23 cellular contexts compared by ENCODE assay signal in the genomic region with DNA sequence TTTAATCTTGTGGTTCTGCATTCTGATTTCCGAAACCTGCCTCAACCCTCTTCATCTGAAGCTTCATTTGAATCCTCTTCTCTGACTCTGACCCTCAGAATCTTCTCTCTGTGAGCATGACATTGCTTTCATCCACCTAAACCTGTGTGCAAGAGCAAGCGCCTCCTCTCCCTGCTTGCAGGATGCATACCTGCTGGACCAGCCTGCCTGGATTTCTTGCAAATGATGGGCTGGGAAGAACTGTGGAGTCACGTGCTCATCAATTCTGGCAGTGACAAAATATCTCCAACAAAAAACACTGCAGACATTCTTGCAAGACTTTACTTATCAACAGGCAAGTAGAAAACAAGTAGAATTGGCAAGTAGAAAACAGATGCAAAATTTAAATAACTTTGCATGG. TPM values are rescaled to one million over a fixed set of nuclear protein-coding genes. Genes with fewer than 3 reads are reported as not detected.
A peak's percentile ranks its signal among the peaks of the same experiment; 100 is the strongest.
DNase-seq lines count a peak whose midpoint lies in the region; ATAC-seq, FAIRE-seq and TF ChIP-seq lines count a peak whose summit lies in the region.
"Had no signal": no experiment of that assay in that cellular context is flagged by ENCODE, and none has a peak within 500 bp of the region (broad histone marks: within the 10 kb centered on the region; RNA-seq: fewer than 3 reads in every experiment).

No MANE protein-coding gene starts in this region.

- no peaks in the 10 kb centered on the region; the same call in 1 of the 2 replicates for H3K27me3 Mint-ChIP-seq in H9 (ENCODE audit: low read depth)

- H3K18ac ChIP-seq in H9 (ENCODE audit: insufficient read length, low read depth, low read length) (no peak overlapping the region), H1 (ENCODE audit: extremely low read depth, low read length) (no peak overlapping the region), trophoblast cell (ENCODE audit: low read length) (no peak overlapping the region)

- H3K27me3 ChIP-seq in H9 (ENCODE audit: insufficient read depth, low read length): no peaks in the 10 kb centered on the region
- no peaks in the 10 kb centered on the region for H3K27me3 ChIP-seq in H1 (replicated peaks in 1 of 4; ENCODE audit: control insufficient read depth in 3 of 4, extremely low read depth in 1 of 4, insufficient read depth in 3 of 4, low read length in 3 of 4)
- no peaks in the 10 kb centered on the region for H3K27me3 ChIP-seq in trophoblast cell (ENCODE audit: insufficient read depth, low read length)

- H3K79me1 ChIP-seq in H9 (ENCODE audit: insufficient read depth, low read depth, low read length, poor library complexity, severe bottlenecking) (no peaks in the 10 kb centered on the region), H1 (ENCODE audit: low read depth, low read length) (no peaks in the 10 kb centered on the region), trophoblast cell (ENCODE audit: low read length) (no peaks in the 10 kb centered on the region)

- H2BK15ac ChIP-seq in H9 (ENCODE audit: low read depth, low read length) (no peak overlapping the region), H1 (ENCODE audit: low read length) (no peak overlapping the region)

- no peaks in the 10 kb centered on the region for H3K23me2 ChIP-seq in H9 (ENCODE audit: insufficient read length, low read depth, low read length, poor library complexity, severe bottlenecking)
- H3K23me2 ChIP-seq in H1 (ENCODE audit: low read depth, low read length): no peaks in the 10 kb centered on the region

- peak overlapping the region in 1 of 3 experiments; percentile 17; a peak in 1 of 7 replicates for H3K27ac Mint-ChIP-seq in H9
- H3K27ac Mint-ChIP-seq: CD4-positive, CD25-positive, alpha-beta regulatory T cell; HFFc6; IgD-negative memory B cell had no signal

- H4K5ac ChIP-seq in H9 (ENCODE audit: insufficient read length, low read depth, low read length): no peak overlapping the region
- H4K5ac ChIP-seq in H1 (ENCODE audit: insufficient read length, low read depth, low read length): no peak overlapping the region

- no peak overlapping the region for H2BK20ac ChIP-seq in H9 (ENCODE audit: low read depth, low read length, poor library complexity, severe bottlenecking)
- H2BK20ac ChIP-seq in H1 (ENCODE audit: low read length): no peak overlapping the region

- TF ChIP-seq EP300 in H1 (IDR thresholded peaks at IDR 0.05; ENCODE audit: borderline replicate concordance in 1 of 2, low read depth in 2 of 2, low read length in 2 of 2): no peak

- H4K12ac ChIP-seq in trophoblast cell (ENCODE audit: low read depth, low read length): no peak overlapping the region

- H2BK12ac ChIP-seq in H9 (ENCODE audit: insufficient read length, low read depth, low read length) (no peak overlapping the region), H1 (ENCODE audit: low read depth, low read length) (no peak overlapping the region), trophoblast cell (ENCODE audit: low read length) (no peak overlapping the region)

- H2AK5ac ChIP-seq in H9 (ENCODE audit: insufficient read length, low read length) (no peak overlapping the region), H1 (ENCODE audit: low read depth, low read length) (no peak overlapping the region), trophoblast cell (ENCODE audit: low read length) (no peak overlapping the region)

- H3K4me1 Mint-ChIP-seq in H9: peaks cover 5 to 12% of the 10 kb centered on the region in 2 experiments; a peak in 3 of 4 replicates
- H3K4me1 Mint-ChIP-seq: CD4-positive, CD25-positive, alpha-beta regulatory T cell; IgD-negative memory B cell had no signal

- H3K23ac ChIP-seq in H9 (ENCODE audit: insufficient read length, low read depth, low read length) (no peak overlapping the region), H1 (ENCODE audit: insufficient read length) (no peak overlapping the region), trophoblast cell (ENCODE audit: low read length) (no peak overlapping the region)

- H3K4me3 ChIP-seq in H1 (ENCODE audit: extremely low read depth in 1 of 4, insufficient read depth in 2 of 4, low read depth in 3 of 4, low read length in 4 of 4): no peak overlapping the region
- H3K4me3 ChIP-seq in trophoblast cell (ENCODE audit: low read depth, low read length): no peak overlapping the region

- H3K4me1 ChIP-seq in H9 (ENCODE audit: insufficient read depth, low read length) (no peaks in the 10 kb centered on the region), H1 (replicated peaks in 1 of 4; ENCODE audit: control insufficient read depth in 3 of 4, insufficient read depth in 4 of 4, low read length in 3 of 4) (peaks cover 0 to 4% (median 2%) of the 10 kb centered on the region in 4 experiments; a peak in 2 of 7 replicates), trophoblast cell (ENCODE audit: control insufficient read depth in 1 of 2, insufficient read depth in 2 of 2, low read length in 2 of 2) (peaks cover 0 to 5% of the 10 kb centered on the region in 2 experiments)
- H3K4me1 ChIP-seq: BE2C, Caco-2 had no signal

- no peak for FAIRE-seq in H1 (lab: Jason Lieb, UNC)
- FAIRE-seq: D721Med, GM19239, H54, HepG2 had no signal

- no peaks in the 10 kb centered on the region for H4K20me1 ChIP-seq in H9 (ENCODE audit: control insufficient read depth, insufficient read depth, insufficient read length)
- H4K20me1 ChIP-seq in H1 (replicated peaks in 1 of 2; ENCODE audit: control insufficient read depth in 1 of 2, insufficient read depth in 2 of 2, low read length in 2 of 2): no peaks in the 10 kb centered on the region

- TF ChIP-seq CTCF in H9 (conservative IDR thresholded peaks at IDR 0.05) (no peak), H1 (IDR thresholded peaks at IDR 0.05; ENCODE audit: control extremely low read depth in 1 of 3, insufficient read depth in 1 of 3, low read depth in 1 of 3, low read length in 3 of 3) (no peak)

- no peak for TF ChIP-seq RAD21 in H1 (IDR thresholded peaks at IDR 0.05 in 1 of 2, conservative IDR thresholded peaks at IDR 0.05 in 1 of 2; ENCODE audit: low read depth in 2 of 2, low read length in 2 of 2)

- H2BK5ac ChIP-seq in H9 (ENCODE audit: insufficient read length, low read length) (no peak overlapping the region), H1 (ENCODE audit: low read depth, low read length) (no peak overlapping the region), trophoblast cell (ENCODE audit: low read depth, low read length, poor library complexity) (no peak overlapping the region)

- no peak overlapping the region for H3K27ac ChIP-seq in H9 (ENCODE audit: insufficient read length, low read depth, low read length)
- no peak overlapping the region for H3K27ac ChIP-seq in H1 (ENCODE audit: low read depth, low read length)
- no peak overlapping the region for H3K27ac ChIP-seq in trophoblast cell (ENCODE audit: low read depth, low read length)
- H3K27ac ChIP-seq: KMS-11 had no signal

- DNase-seq in H9 (peak; percentile 44), H1 (ENCODE audit: low read depth in 1 of 2, low spot score in 2 of 2) (no peak), iPS-NIHi11 (ENCODE audit: low spot score) (peak; percentile 21), trophoblast cell (peak in 1 of 2 donors; percentile 21), cortex of kidney (lab: John Stamatoyannopoulos, UW) (no peak), AG08396 (ENCODE audit: low spot score) (no peak), middle frontal gyrus (ENCODE audit: extremely low spot score, low spot score) (no peak)
- DNase-seq: BE2C; C1 segment of cervical spinal cord; Caco-2; CD4-positive, CD25-positive, alpha-beta regulatory T cell; DMS79; GF-D8; HFFc6 had no signal

- H3K9ac ChIP-seq in H9 (ENCODE audit: extremely low read depth, insufficient read length, low read length) (no peak overlapping the region), H1 (replicated peaks in 1 of 4; ENCODE audit: extremely low read depth in 1 of 4, low read depth in 3 of 4, low read length in 3 of 4) (0 out of 7 replicates have a peak overlapping the region, but pooled peaks of 1 of the 4 experiments have one; percentile 2), trophoblast cell (ENCODE audit: low read length) (no peak overlapping the region)
- H3K9ac ChIP-seq: KMS-11 had no signal

- H3K14ac ChIP-seq in H9 (ENCODE audit: insufficient read depth, low read length): no peak overlapping the region
- H3K14ac ChIP-seq in H1 (ENCODE audit: insufficient read length): no peak overlapping the region
- no peak overlapping the region for H3K14ac ChIP-seq in trophoblast cell (ENCODE audit: low read length)

- no peak for ATAC-seq in HG02610 (IDR thresholded peaks at IDR 0.05; ENCODE audit: unreplicated experiment)
- ATAC-seq: HCT116, HepG2 had no signal

- H3K4ac ChIP-seq in H9 (ENCODE audit: low read depth, low read length): no peak overlapping the region
- no peak overlapping the region for H3K4ac ChIP-seq in H1 (replicated peaks; ENCODE audit: insufficient read length, low read depth, low read length)
- no peak overlapping the region for H3K4ac ChIP-seq in trophoblast cell (ENCODE audit: low read depth, low read length)

- no peaks in the 10 kb centered on the region for H3K79me2 ChIP-seq in H9 (ENCODE audit: insufficient read depth, low read length)
- no peaks in the 10 kb centered on the region for H3K79me2 ChIP-seq in H1 (ENCODE audit: control insufficient read depth in 1 of 2, insufficient read depth in 2 of 2, low read length in 2 of 2)
- H3K79me2 ChIP-seq in trophoblast cell (ENCODE audit: control insufficient read depth, insufficient read depth, low read length, poor library complexity): no peaks in the 10 kb centered on the region

- POLR2A ChIA-PET in H1 (lab: Charles Lee; ENCODE audit: partially characterized antibody): no interaction called here

- H2BK120ac ChIP-seq in H9 (ENCODE audit: low read depth, low read length, poor library complexity, severe bottlenecking) (no peak overlapping the region), H1 (replicated peaks; ENCODE audit: low read depth, low read length) (no peak overlapping the region), trophoblast cell (ENCODE audit: insufficient read depth, low read length, poor library complexity) (no peak overlapping the region)

- H3K9me3 ChIP-seq in H9 (ENCODE audit: control insufficient read depth, low read depth, low read length) (no peaks in the 10 kb centered on the region), H1 (ENCODE audit: insufficient read depth in 2 of 2, low read depth in 1 of 2, low read length in 1 of 2) (no peaks in the 10 kb centered on the region), trophoblast cell (ENCODE audit: insufficient read depth, low read depth, low read length) (no peaks in the 10 kb centered on the region)
- H3K9me3 ChIP-seq: BE2C, Caco-2 had no signal

- H4K8ac ChIP-seq in H9 (replicated peaks; ENCODE audit: insufficient read length, low read depth, low read length): no peak overlapping the region
- no peak overlapping the region for H4K8ac ChIP-seq in H1 (ENCODE audit: extremely low read depth, insufficient read depth, low read length)
- no peak overlapping the region for H4K8ac ChIP-seq in trophoblast cell (ENCODE audit: low read depth, low read length)

- no peak overlapping the region for H3K4me3 Mint-ChIP-seq in H9
- H3K4me3 Mint-ChIP-seq: CD4-positive, CD25-positive, alpha-beta regulatory T cell; HFFc6; IgD-negative memory B cell had no signal

- no peak overlapping the region for H2AFZ ChIP-seq in H9 (ENCODE audit: low read length)
- peak overlapping the region; percentile 47; the same call in 1 of the 2 replicates for H2AFZ ChIP-seq in H1 (ENCODE audit: low read length)
- H2AFZ ChIP-seq in trophoblast cell (ENCODE audit: insufficient read depth, low read length, poor library complexity): no peak overlapping the region

- H3K56ac ChIP-seq in H9 (ENCODE audit: insufficient read length, low read depth, low read length): no peak overlapping the region
- H3K56ac ChIP-seq in H1 (replicated peaks; ENCODE audit: insufficient read length, low read depth, low read length): no peak overlapping the region

- no peak overlapping the region for H3T11ph ChIP-seq in H9 (ENCODE audit: low read length)

- no peaks in the 10 kb centered on the region for H3K36me3 Mint-ChIP-seq in H9 (ENCODE audit: insufficient read depth in 1 of 3, low read depth in 3 of 3)
- H3K36me3 Mint-ChIP-seq: CD4-positive, CD25-positive, alpha-beta regulatory T cell; IgD-negative memory B cell had no signal

- H3K9me3 Mint-ChIP-seq in H9: peaks cover under 1 to 2% of the 10 kb centered on the region in 2 experiments; a peak in 3 of 5 replicates

- no CpG with 5 or more reads among the region's 3 CpGs for WGBS in H9 (ENCODE audit: extremely low coverage, insufficient read length, low lambda C conversion rate)
- 45% methylated on average over 3 of the region's 3 CpGs; no CpG with 5 or more reads in 1 of the 2 experiments for WGBS in H1 (ENCODE audit: extremely low coverage in 1 of 2, insufficient coverage in 1 of 2, insufficient read length in 1 of 2, insufficient replicate concordance in 2 of 2, low coverage in 1 of 2, low lambda C conversion rate in 2 of 2, missing lambda C conversion rate in 1 of 2), 2 experiments
- no CpG with 5 or more reads among the region's 3 CpGs for WGBS in trophoblast cell (ENCODE audit: extremely low coverage, insufficient coverage, insufficient read length)

- H3K4me2 ChIP-seq in H9 (ENCODE audit: insufficient read depth, insufficient read length, low read length) (peak overlapping the region; percentile 17), H1 (ENCODE audit: insufficient read depth in 1 of 2, low read depth in 2 of 2, low read length in 2 of 2) (peak overlapping the region in 1 of 2 experiments; percentile 49; a peak in 1 of 4 replicates), trophoblast cell (ENCODE audit: low read length) (peak overlapping the region; percentile 35)
- H3K4me2 ChIP-seq: KMS-11 had no signal

- no peak for TF ChIP-seq POLR2A in H1 (IDR thresholded peaks at IDR 0.05; ENCODE audit: control extremely low read depth in 1 of 2, low read depth in 2 of 2, low read length in 2 of 2)

- H3K36me3 ChIP-seq in H1 (ENCODE audit: control insufficient read depth in 2 of 4, insufficient read depth in 4 of 4, low read length in 3 of 4): no peaks in the 10 kb centered on the region
- H3K36me3 ChIP-seq in trophoblast cell (ENCODE audit: control insufficient read depth in 1 of 2, insufficient read depth in 2 of 2, low read length in 2 of 2): no peaks in the 10 kb centered on the region
- H3K36me3 ChIP-seq: BE2C had no signal

- CTCF ChIA-PET in H1 (lab: Charles Lee; ENCODE audit: partially characterized antibody): no interaction called here

- H4K91ac ChIP-seq in H9 (ENCODE audit: insufficient read length, low read depth, low read length) (no peak overlapping the region), H1 (replicated peaks; ENCODE audit: insufficient read length, low read length) (no peak overlapping the region), trophoblast cell (ENCODE audit: low read depth, low read length) (no peak overlapping the region)

RNA-seq across cellular contexts. Expression of a gene that starts 20.8 kb away (rescaled TPM):
- 0.70 and 0.81 TPM in 2 replicates for total RNA-seq in H9 (2021)
- total RNA-seq in H1 (2021; fragmentation: NEBNext Ultra II Directional; extraction: Animal tissue kit (Norgen Biotek cat#: 25700)): 0.69 and 0.78 TPM in 2 replicates
- polyA plus RNA-seq in H1 (2011; rRNA removed): 1.0 and 1.2 TPM in 2 replicates
- 1.0 TPM for polyA plus RNA-seq in H1 (2011; cell fraction: cytosol; rRNA removed)
- 0.80 TPM for polyA plus RNA-seq in H1 (2011; cell fraction: nucleus; rRNA removed)
- 0.54 to 1.1 TPM (median 0.94 TPM) in 4 replicates for polyA plus RNA-seq in H1 (2012, experiment 1 of 2)
- polyA plus RNA-seq in H1 (2012, experiment 2 of 2): 0.49 TPM
- 0.95 TPM for polyA plus RNA-seq in H1 (2013, experiment 1 of 2)
- polyA plus RNA-seq in H1 (2013, experiment 2 of 2): 0.99 TPM
- 1.1 TPM in 2 replicates for polyA minus RNA-seq in H1 (2011; rRNA and poly(A)+ RNA removed)
- polyA minus RNA-seq in H1 (2011; cell fraction: cytosol; rRNA and poly(A)+ RNA removed): 0.66 TPM
- polyA minus RNA-seq in H1 (2011; cell fraction: nucleus; rRNA and poly(A)+ RNA removed): 1.8 TPM
- 0.25 and 0.29 TPM in 2 replicates for polyA plus RNA-seq in trophoblast cell (2013)
- total RNA-seq: A172, Caco-2, HepG2 had no signal
- polyA plus RNA-seq: HepG2, IgD-negative memory B cell had no signal

Comparison
In these comparisons a context has a peak if more than half of its experiments do, and no peak if none do; other contexts are left out.
1. DNase-seq: peak in H9 (single experiment) and iPS-NIHi11 (single experiment); none in H1 (0 of 2), cortex of kidney (single experiment), AG08396 (single experiment) and middle frontal gyrus (single experiment).